ENCODE assay signal across 10 cellular contexts in genomic region chr14:49897414-49897813, GRCh38. TPM values are rescaled to one million over a fixed set of nuclear protein-coding genes. Genes with fewer than 3 reads are reported as not detected.
DNase-seq lines count a peak whose midpoint lies in the region; ATAC-seq, FAIRE-seq and TF ChIP-seq lines count a peak whose summit lies in the region.
"Had no signal": no experiment of that assay in that cellular context is flagged by ENCODE, and none has a peak within 500 bp of the region (broad histone marks: within the 10 kb centered on the region; RNA-seq: fewer than 3 reads in every experiment).

No MANE protein-coding gene starts in this region.

- H3K4me2 ChIP-seq in SK-N-SH: peak overlapping the region; percentile 72

- H3K36me3 Mint-ChIP-seq in stimulated activated effector memory CD8-positive, alpha-beta T cell treated with anti-CD3 and anti-CD28 coated beads, Interleukin-12 subunit alpha, Interleukin-12 subunit beta, amount 100 ng/mL, for 72 hours: peaks cover 92% of the 10 kb centered on the region

- H3K9me3 Mint-ChIP-seq in stimulated activated effector memory CD8-positive, alpha-beta T cell treated with anti-CD3 and anti-CD28 coated beads, Interleukin-12 subunit alpha, Interleukin-12 subunit beta, amount 100 ng/mL, for 72 hours: peaks cover 2% of the 10 kb centered on the region

- peaks cover 38% of the 10 kb centered on the region for H4K20me1 ChIP-seq in SK-N-SH (ENCODE audit: insufficient read depth)

- H3K27ac ChIP-seq in SK-N-SH (ENCODE audit: low read depth in 2 of 2, low read length in 1 of 2): peak overlapping the region in 1 of 2 experiments; percentile 98; a peak in 2 of 4 replicates
- peak overlapping the region; percentile 61 to 100 (median 100) for H3K27ac ChIP-seq in esophagus squamous epithelium

- WGBS in SK-N-SH (ENCODE audit: low lambda C conversion rate): 34% methylated on average over 1 of the region's 1 CpG
- WGBS in esophagus squamous epithelium, 2 donors: 33 to 50% methylated on average over 1 of the region's 1 CpG

- intact Hi-C loops in esophagus squamous epithelium (cut with DNase I): no loop called here

- H3K36me3 ChIP-seq in SK-N-SH (replicated peaks in 1 of 2; ENCODE audit: control insufficient read depth in 1 of 2, insufficient read depth in 2 of 2, low read length in 1 of 2): peaks cover 32 to 53% of the 10 kb centered on the region in 2 experiments
- H3K36me3 ChIP-seq in esophagus squamous epithelium: peaks cover 0 to 6% (median 0%) of the 10 kb centered on the region in 3 donors
- H3K36me3 ChIP-seq in H7 (replicated peaks; ENCODE audit: control insufficient read depth, insufficient read depth, low read length): peaks cover 6% of the 10 kb centered on the region

- H3F3A ChIP-seq in SK-N-SH (replicated peaks; ENCODE audit: insufficient read depth): peaks cover 53% of the 10 kb centered on the region

- peaks cover 15 to 20% of the 10 kb centered on the region in 2 experiments; a peak in 3 of 4 replicates for H3K4me1 ChIP-seq in SK-N-SH (ENCODE audit: control insufficient read depth in 1 of 2, insufficient read depth in 2 of 2, low read depth in 1 of 2, low read length in 1 of 2)
- peaks cover 13 to 75% (median 27%) of the 10 kb centered on the region in 3 donors for H3K4me1 ChIP-seq in esophagus squamous epithelium

- H3K9ac ChIP-seq in SK-N-SH: peak overlapping the region; percentile 98

- H3K27me3 ChIP-seq in SK-N-SH (ENCODE audit: insufficient read depth) (no peaks in the 10 kb centered on the region), esophagus squamous epithelium (no peaks in the 10 kb centered on the region), H7 (ENCODE audit: control insufficient read depth, insufficient read depth, low read length) (no peaks in the 10 kb centered on the region)

- peak overlapping the region; percentile 96 for H3K4me3 Mint-ChIP-seq in stimulated activated effector memory CD8-positive, alpha-beta T cell treated with anti-CD3 and anti-CD28 coated beads, Interleukin-12 subunit alpha, Interleukin-12 subunit beta, amount 100 ng/mL, for 72 hours

- TF ChIP-seq RAD21 in SK-N-SH (IDR thresholded peaks at IDR 0.05; ENCODE audit: low read length): no peak

- no peak for TF ChIP-seq CTCF in SK-N-SH (IDR thresholded peaks at IDR 0.05)
- no peak for TF ChIP-seq CTCF in esophagus squamous epithelium (IDR thresholded peaks at IDR 0.05)

- ATAC-seq in SK-N-SH treated with all-trans-retinoic acid at 6 μM for 48 hours (no peak), GM21737 (IDR thresholded peaks at IDR 0.05; ENCODE audit: unreplicated experiment) (no peak)
- ATAC-seq in stimulated activated effector memory CD8-positive, alpha-beta T cell treated with anti-CD3 and anti-CD28 coated beads, Interleukin-12 subunit alpha, Interleukin-12 subunit beta, amount 100 ng/mL, for 72 hours: no peak

- TF ChIP-seq POLR2A in esophagus squamous epithelium (IDR thresholded peaks at IDR 0.05): no peak

- POLR2A ChIA-PET in SK-N-SH (lab: Yijun Ruan, JAX): no interaction called here

- peak overlapping the region; percentile 85 to 91; a peak in 3 of 4 replicates for H3K4me3 ChIP-seq in SK-N-SH (ENCODE audit: low read depth in 2 of 2, low read length in 1 of 2)
- peak overlapping the region; percentile 91 to 99 (median 98) for H3K4me3 ChIP-seq in esophagus squamous epithelium
- no peak overlapping the region for H3K4me3 ChIP-seq in H7 (ENCODE audit: insufficient read depth, low read depth, low read length)

- CTCF ChIA-PET in SK-N-SH (lab: Yijun Ruan, JAX): interaction anchor here (1.4 kb wide), 1 partner anchor 35 kb away, joined by 5 read pairs; no protein-coding TSS in a partner anchor

- peaks cover 34% of the 10 kb centered on the region for H3K4me1 Mint-ChIP-seq in stimulated activated effector memory CD8-positive, alpha-beta T cell treated with anti-CD3 and anti-CD28 coated beads, Interleukin-12 subunit alpha, Interleukin-12 subunit beta, amount 100 ng/mL, for 72 hours

- no peaks in the 10 kb centered on the region for H3K9me3 ChIP-seq in SK-N-SH
- no peaks in the 10 kb centered on the region for H3K9me3 ChIP-seq in esophagus squamous epithelium

- H3K79me2 ChIP-seq in SK-N-SH (ENCODE audit: insufficient read depth): peaks cover 91% of the 10 kb centered on the region

- H2AFZ ChIP-seq in SK-N-SH (ENCODE audit: low read depth): no peak overlapping the region

- no peak for TF ChIP-seq EP300 in SK-N-SH (IDR thresholded peaks at IDR 0.05; ENCODE audit: borderline replicate concordance in 1 of 2, low read depth in 1 of 2, low read length in 1 of 2)

- peak overlapping the region; percentile 99 for H3K27ac Mint-ChIP-seq in stimulated activated effector memory CD8-positive, alpha-beta T cell treated with anti-CD3 and anti-CD28 coated beads, Interleukin-12 subunit alpha, Interleukin-12 subunit beta, amount 100 ng/mL, for 72 hours

- H3K9me2 ChIP-seq in SK-N-SH: no peaks in the 10 kb centered on the region

- no peak for DNase-seq in SK-N-SH
- DNase-seq in esophagus squamous epithelium (lab: John Stamatoyannopoulos, UW): no peak
- DNase-seq in stimulated activated effector memory CD8-positive, alpha-beta T cell treated with anti-CD3 and anti-CD28 coated beads, Interleukin-12 subunit alpha, Interleukin-12 subunit beta, amount 100 ng/mL, for 72 hours (ENCODE audit: low spot score in 2 of 2): no peak
- no peak for DNase-seq in H7
- DNase-seq in activated CD8-positive, alpha-beta memory T cell treated with anti-CD3 and anti-CD28 coated beads for 24 hours: no peak
- DNase-seq: activated CD4-positive, alpha-beta T cell treated with anti-CD3 and anti-CD28 coated beads for 4 hours; NCI-H526 had no signal

- FAIRE-seq in TTC549 (lab: Jason Lieb, UNC): peak; percentile 31

TF ChIP-seq in SK-N-SH, 30 proteins besides CTCF, POLR2A, EP300 and RAD21:
- no peak for TF ChIP-seq IRF3 (IDR thresholded peaks at IDR 0.05; ENCODE audit: low read depth, low read length)
- TF ChIP-seq POLR2AphosphoS5 (IDR thresholded peaks at IDR 0.05; ENCODE audit: low read depth, low read length): no peak
- TF ChIP-seq TAF1 (IDR thresholded peaks at IDR 0.05; ENCODE audit: borderline replicate concordance, low read depth, low read length): no peak
- TF ChIP-seq FOXJ3 (CRISPR knock-in tag; IDR thresholded peaks at IDR 0.05): no peak
- no peak for TF ChIP-seq SIN3A (IDR thresholded peaks at IDR 0.05; ENCODE audit: borderline replicate concordance, low read depth, low read length)
- TF ChIP-seq JUND (IDR thresholded peaks at IDR 0.05): no peak
- no peak for TF ChIP-seq NFIC (IDR thresholded peaks at IDR 0.05; ENCODE audit: borderline replicate concordance)
- TF ChIP-seq MEF2A (IDR thresholded peaks at IDR 0.05; ENCODE audit: borderline replicate concordance, low read depth): no peak

TF ChIP-seq in SK-N-SH treated with all-trans-retinoic acid at 6 μM for 48 hours, 23 proteins besides CTCF, POLR2A, EP300 and RAD21:
- TF ChIP-seq TCF4 (CRISPR knock-in tag; IDR thresholded peaks at IDR 0.05; ENCODE audit: borderline replicate concordance): no peak
- no peak for TF ChIP-seq CSDC2 (CRISPR knock-in tag; IDR thresholded peaks at IDR 0.05)
- TF ChIP-seq CSRNP3 (CRISPR knock-in tag; IDR thresholded peaks at IDR 0.05): no peak
- TF ChIP-seq ZFP30 (CRISPR knock-in tag; IDR thresholded peaks at IDR 0.05): no peak
- no peak for TF ChIP-seq ESRRG (CRISPR knock-in tag; IDR thresholded peaks at IDR 0.05)
- no peak for TF ChIP-seq ZNF8 (CRISPR knock-in tag; IDR thresholded peaks at IDR 0.05)
- TF ChIP-seq OSR1 (CRISPR knock-in tag; IDR thresholded peaks at IDR 0.05): no peak
- no peak for TF ChIP-seq ZC3H10 (CRISPR knock-in tag; IDR thresholded peaks at IDR 0.05)
TF ChIP-seq in SK-N-SH treated with all-trans-retinoic acid at 6 μM for 48 hours: peak in this region for 0.

RNA-seq across cellular contexts. Expression of gene ARF6, which starts 4.5 kb away (rescaled TPM):
- 32.2 and 45.2 TPM in 2 replicates for polyA plus RNA-seq in SK-N-SH (2012; rRNA removed)
- 39.8 and 44.0 TPM in 2 replicates for polyA plus RNA-seq in SK-N-SH (2012; cell fraction: cytosol; rRNA removed)
- 21.8 and 24.4 TPM in 2 replicates for polyA plus RNA-seq in SK-N-SH (2012; cell fraction: nucleus; rRNA removed)
- total RNA-seq in esophagus squamous epithelium: 100 to 1,000 TPM; 109 to 156 (median 133) TPM
- 38.6 and 40.4 TPM in 2 replicates for total RNA-seq in H7 (2014; rRNA removed; shearing (Covaris generic))

RNA-seq across cellular contexts. Expression of gene NEMF, which starts 44.8 kb away (rescaled TPM):
- polyA plus RNA-seq in SK-N-SH (2012; rRNA removed): 14.0 and 15.4 TPM in 2 replicates
- 15.7 and 24.6 TPM in 2 replicates for polyA plus RNA-seq in SK-N-SH (2012; cell fraction: cytosol; rRNA removed)
- 24.4 and 43.8 TPM in 2 replicates for polyA plus RNA-seq in SK-N-SH (2012; cell fraction: nucleus; rRNA removed)
- 10 to 100 TPM; 36.4 to 89.8 (median 59.9) TPM for total RNA-seq in esophagus squamous epithelium
- 35.8 and 40.0 TPM in 2 replicates for total RNA-seq in H7 (2014; rRNA removed; shearing (Covaris generic))
